In the genomic region with DNA sequence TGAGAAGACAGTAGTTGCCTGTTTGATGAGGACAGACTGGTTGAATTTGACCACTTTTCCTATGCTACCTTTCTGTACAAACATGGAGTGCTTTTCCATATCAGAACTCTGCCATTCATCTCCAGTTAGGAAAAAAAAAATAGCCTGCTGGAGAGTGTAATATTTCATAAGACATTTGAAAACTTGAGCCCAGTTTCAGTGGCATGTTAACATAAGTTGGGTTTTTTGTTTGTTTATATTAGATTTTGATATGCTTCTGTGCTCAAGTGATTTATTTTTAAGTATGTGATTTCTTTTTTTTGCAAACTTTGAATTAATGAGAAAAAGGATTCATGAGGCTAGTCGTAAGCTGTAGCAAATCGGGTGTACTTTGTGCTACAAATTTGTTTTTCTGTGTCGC, we compare ENCODE assay signal across 16 cellular contexts. TPM values are rescaled to one million over a fixed set of nuclear protein-coding genes. Genes with fewer than 3 reads are reported as not detected.
"Had no signal": no experiment of that assay in that cellular context is flagged by ENCODE, and none has a peak within 500 bp of the region (broad histone marks: within the 10 kb centered on the region; RNA-seq: fewer than 3 reads in every experiment).

No MANE protein-coding gene starts in this region.

RNA-seq across cellular contexts. Expression of a gene that starts 0.7 kb away (rescaled TPM):
- total RNA-seq: left lobe of liver; lung microvascular endothelial cell; mucosa of gallbladder; naive thymus-derived CD8-positive, alpha-beta T cell; neural crest cell; occipital lobe; osteocyte; pulmonary artery endothelial cell; renal cortical epithelial cell; thyroid gland had no signal
- polyA plus RNA-seq: naive thymus-derived CD8-positive, alpha-beta T cell had no signal

RNA-seq across cellular contexts. Expression of a gene that starts 12.8 kb away (rescaled TPM):
- total RNA-seq: left lobe of liver; lung microvascular endothelial cell; mucosa of gallbladder; naive thymus-derived CD8-positive, alpha-beta T cell; neural crest cell; osteocyte; progenitor cell of endocrine pancreas; pulmonary artery endothelial cell; renal cortical epithelial cell; right atrium auricular region; skeletal muscle tissue; smooth muscle cell; transverse colon had no signal
- polyA plus RNA-seq: naive thymus-derived CD8-positive, alpha-beta T cell had no signal

RNA-seq across cellular contexts. Expression of a gene that starts 26.8 kb away (rescaled TPM):
- total RNA-seq: left lobe of liver; lung microvascular endothelial cell; naive thymus-derived CD8-positive, alpha-beta T cell; neural crest cell; right lobe of liver; smooth muscle cell had no signal
- polyA plus RNA-seq: naive thymus-derived CD8-positive, alpha-beta T cell; smooth muscle cell had no signal
